Comparison of ENCODE assay signal across 9 cellular contexts in the genomic region with DNA sequence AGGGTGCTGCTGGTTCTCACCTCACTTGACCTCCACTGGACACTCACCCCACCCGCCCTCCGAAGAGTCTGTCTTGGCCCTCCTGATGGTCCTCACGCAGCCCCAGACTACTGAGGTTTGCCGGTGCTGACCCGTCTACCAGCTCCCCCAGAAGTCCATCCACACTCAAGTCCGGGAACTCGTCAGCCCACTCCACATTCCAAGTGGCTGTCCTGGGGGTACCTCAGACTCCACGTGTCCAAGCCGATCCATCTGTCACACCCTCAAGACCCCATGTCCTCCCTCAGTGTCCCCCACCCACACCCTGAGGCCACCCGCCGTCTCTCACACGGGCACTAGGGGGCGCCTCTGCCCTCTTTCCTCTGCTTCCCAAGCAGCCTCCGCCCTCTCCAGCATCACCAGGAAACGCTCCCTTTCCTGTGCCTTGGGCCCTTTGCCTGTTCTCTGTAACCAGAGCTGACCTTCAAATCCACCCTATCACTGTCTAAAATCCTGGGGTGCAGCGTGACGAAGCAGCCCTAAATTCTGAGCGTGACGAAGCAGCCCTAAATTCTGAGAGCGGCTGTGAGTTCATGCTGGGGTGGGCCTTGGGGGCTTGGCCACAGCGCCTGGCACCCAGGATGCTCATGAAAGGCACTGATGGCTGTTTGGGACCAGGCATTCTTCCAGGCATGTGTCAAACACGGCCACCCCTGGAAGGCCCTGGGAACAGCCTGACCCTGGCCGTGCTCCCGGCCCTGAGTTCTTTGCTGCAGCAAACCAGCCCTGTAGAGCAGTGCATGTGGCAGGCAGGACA.
DNase-seq lines count a peak whose midpoint lies in the region; ATAC-seq, FAIRE-seq and TF ChIP-seq lines count a peak whose summit lies in the region.
"Had no signal": no experiment of that assay in that cellular context is flagged by ENCODE, and none has a peak within 500 bp of the region (broad histone marks: within the 10 kb centered on the region; RNA-seq: fewer than 3 reads in every experiment).

No MANE protein-coding gene starts in this region.

- peaks cover 6% of the 10 kb centered on the region; the same call in 1 of the 2 replicates for H3K4me1 ChIP-seq in BE2C
- no peaks in the 10 kb centered on the region for H3K4me1 ChIP-seq in HepG2 (ENCODE audit: insufficient read depth, low read length)

- H3K4me1 Mint-ChIP-seq in type B pancreatic cell (ENCODE audit: unreplicated experiment): no peaks in the 10 kb centered on the region
- H3K4me1 Mint-ChIP-seq: memory B cell had no signal

- H3K36me3 Mint-ChIP-seq in type B pancreatic cell: no peaks in the 10 kb centered on the region
- H3K36me3 Mint-ChIP-seq: memory B cell had no signal

- POLR2A ChIA-PET in RWPE1 (lab: Yijun Ruan, JAX; ENCODE audit: low non-redundant PET): no interaction called here
- POLR2A ChIA-PET in HepG2 (lab: Yijun Ruan, JAX): no interaction called here

- no TSS peak for BruUV-seq in HepG2 (replicated peaks; lab: Mats Ljungman, UMichigan)

- H3K36me3 ChIP-seq in BE2C: no peaks in the 10 kb centered on the region
- no peaks in the 10 kb centered on the region for H3K36me3 ChIP-seq in HepG2 (replicated peaks in 1 of 2; ENCODE audit: control insufficient read depth in 1 of 2, insufficient read depth in 2 of 2, low read length in 2 of 2)

- no peaks in the 10 kb centered on the region for H3K79me2 ChIP-seq in HepG2 (ENCODE audit: insufficient read depth, low read length)

- FAIRE-seq in HepG2 (lab: Jason Lieb, UNC): no peak

- in situ Hi-C loops in HepG2 (cut with HindIII; ENCODE audit: extremely low pct_ligation_motif_present, low pct_unique_long_range_greater_than_20kb): no loop called here

- H3K9me3 ChIP-seq in BE2C: no peaks in the 10 kb centered on the region
- no peaks in the 10 kb centered on the region for H3K9me3 ChIP-seq in HepG2 (ENCODE audit: low read length)

- H3K27ac Mint-ChIP-seq in type B pancreatic cell: no peak overlapping the region
- H3K27ac Mint-ChIP-seq: memory B cell had no signal

- TF ChIP-seq RAD21 in HepG2 (CRISPR knock-in tag; IDR thresholded peaks at IDR 0.05): no peak

- DNase-seq in BE2C: peak; percentile 83
- DNase-seq in H4 (ENCODE audit: low spot score): peak; percentile 40
- DNase-seq in RWPE1 (ENCODE audit: low spot score): peak; percentile 71
- DNase-seq in cardiac fibroblast (ENCODE audit: low read depth in 2 of 2): peak; percentile 61 to 65
- DNase-seq in HepG2 (ENCODE audit: low spot score): no peak
- DNase-seq in type B pancreatic cell (ENCODE audit: extremely low spot score, unreplicated experiment): no peak

- CTCF ChIA-PET in RWPE1 (lab: Yijun Ruan, JAX) (interaction anchor here (0.6 to 1.6 kb wide), 17 partner anchors 10 to 346 kb away, joined by 3 to 9 read pairs (median 3); no protein-coding TSS in a partner anchor), HepG2 (lab: Yijun Ruan, JAX; ENCODE audit: low intra/inter-chr PET ratio, low total read pairs) (no interaction called here)

- H3K27ac ChIP-seq in RWPE1 (no peak overlapping the region), HepG2 (ENCODE audit: extremely low read length, insufficient read depth, low read length) (no peak overlapping the region)

- peak; percentile 85 for TF ChIP-seq CTCF in BE2C (IDR thresholded peaks at IDR 0.05; ENCODE audit: low read depth, low read length)
- peak; percentile 80 for TF ChIP-seq CTCF in RWPE1 (conservative IDR thresholded peaks at IDR 0.05; ENCODE audit: low read depth)
- peak; percentile 89 for TF ChIP-seq CTCF in cardiac fibroblast (IDR thresholded peaks at IDR 0.05; ENCODE audit: low read depth, low read length)
- TF ChIP-seq CTCF in HepG2 (CRISPR knock-in tag; IDR thresholded peaks at IDR 0.05): peak; percentile 76
- peak; percentile 78 for TF ChIP-seq CTCF in type B pancreatic cell (conservative IDR thresholded peaks at IDR 0.05)

- no peaks in the 10 kb centered on the region for H3K27me3 Mint-ChIP-seq in type B pancreatic cell

- no peak overlapping the region for H3K4me2 ChIP-seq in HepG2 (ENCODE audit: low read depth, low read length)

- no peaks in the 10 kb centered on the region for H3K9me3 Mint-ChIP-seq in type B pancreatic cell

- intact Hi-C loops in HepG2 (cut with micrococcal nuclease; ENCODE audit: unreplicated experiment): no loop called here

- no peak overlapping the region for H2AFZ ChIP-seq in HepG2 (ENCODE audit: low read length)

- H3K9ac ChIP-seq in HepG2 (ENCODE audit: insufficient read depth, low read depth, low read length): no peak overlapping the region

- ATAC-seq in HepG2 (peak; percentile 72), GM18505 (IDR thresholded peaks at IDR 0.05; ENCODE audit: unreplicated experiment) (no peak), HG02870 (IDR thresholded peaks at IDR 0.05; ENCODE audit: unreplicated experiment) (no peak)

- H3K27me3 ChIP-seq in BE2C (no peaks in the 10 kb centered on the region), HepG2 (ENCODE audit: control insufficient read depth in 1 of 2, insufficient read depth in 2 of 2, low read length in 2 of 2) (peaks cover 7 to 25% of the 10 kb centered on the region in 2 experiments; a peak in 4 of 5 replicates)

- no peak for TF ChIP-seq EP300 in HepG2 (IDR thresholded peaks at IDR 0.05; ENCODE audit: low read depth in 2 of 2, low read length in 2 of 2)
- no peak for TF ChIP-seq EP300 in HepG2 (CRISPR knock-in tag; IDR thresholded peaks at IDR 0.05; ENCODE audit: borderline replicate concordance)

- 0 out of 2 replicates have a peak, but pooled peaks cover 5% of the 10 kb centered on the region for H4K20me1 ChIP-seq in HepG2 (ENCODE audit: insufficient read depth, low read length)

- H3K4me3 Mint-ChIP-seq in type B pancreatic cell: no peak overlapping the region
- H3K4me3 Mint-ChIP-seq: memory B cell had no signal

- H3K4me3 ChIP-seq in BE2C (ENCODE audit: low read depth, low read length) (no peak overlapping the region), cardiac fibroblast (replicated peaks in 1 of 2; ENCODE audit: low read depth in 2 of 2, low read length in 2 of 2) (no peak overlapping the region), HepG2 (replicated peaks in 1 of 3; ENCODE audit: insufficient read depth in 1 of 3, low read depth in 2 of 3, low read length in 3 of 3) (no peak overlapping the region)

- TF ChIP-seq POLR2A in HepG2 (IDR thresholded peaks at IDR 0.05; ENCODE audit: insufficient read depth in 1 of 2, low read depth in 2 of 2, low read length in 2 of 2): no peak
- TF ChIP-seq POLR2A in GM18505 (IDR thresholded peaks at IDR 0.05; ENCODE audit: borderline replicate concordance, extremely low read depth, insufficient read depth, insufficient read length): no peak

- 24% methylated on average over 19 of the region's 24 CpGs for WGBS in HepG2 (ENCODE audit: low lambda C conversion rate)

TF ChIP-seq in HepG2, 621 proteins besides CTCF, POLR2A, EP300 and RAD21 (continues in another document):
- TF ChIP-seq, protein P1, sequence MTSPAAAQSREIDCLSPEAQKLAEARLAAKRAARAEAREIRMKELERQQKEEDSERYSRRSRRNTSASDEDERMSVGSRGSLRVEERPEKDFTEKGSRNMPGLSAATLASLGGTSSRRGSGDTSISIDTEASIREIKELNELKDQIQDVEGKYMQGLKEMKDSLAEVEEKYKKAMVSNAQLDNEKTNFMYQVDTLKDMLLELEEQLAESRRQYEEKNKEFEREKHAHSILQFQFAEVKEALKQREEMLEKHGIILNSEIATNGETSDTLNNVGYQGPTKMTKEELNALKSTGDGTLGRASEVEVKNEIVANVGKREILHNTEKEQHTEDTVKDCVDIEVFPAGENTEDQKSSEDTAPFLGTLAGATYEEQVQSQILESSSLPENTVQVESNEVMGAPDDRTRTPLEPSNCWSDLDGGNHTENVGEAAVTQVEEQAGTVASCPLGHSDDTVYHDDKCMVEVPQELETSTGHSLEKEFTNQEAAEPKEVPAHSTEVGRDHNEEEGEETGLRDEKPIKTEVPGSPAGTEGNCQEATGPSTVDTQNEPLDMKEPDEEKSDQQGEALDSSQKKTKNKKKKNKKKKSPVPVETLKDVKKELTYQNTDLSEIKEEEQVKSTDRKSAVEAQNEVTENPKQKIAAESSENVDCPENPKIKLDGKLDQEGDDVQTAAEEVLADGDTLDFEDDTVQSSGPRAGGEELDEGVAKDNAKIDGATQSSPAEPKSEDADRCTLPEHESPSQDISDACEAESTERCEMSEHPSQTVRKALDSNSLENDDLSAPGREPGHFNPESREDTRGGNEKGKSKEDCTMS (CRISPR knock-in tag; conservative IDR thresholded peaks at IDR 0.05): no peak
- peak; percentile 52 for TF ChIP-seq XRCC5 (optimal IDR thresholded peaks at IDR 0.05; ENCODE audit: low read length)
- no peak for TF ChIP-seq ZNF549 (CRISPR knock-in tag; IDR thresholded peaks at IDR 0.05)
- no peak for TF ChIP-seq FOXK2 (IDR thresholded peaks at IDR 0.05)
- peak; percentile 59 for TF ChIP-seq STAG1 (CRISPR knock-in tag; IDR thresholded peaks at IDR 0.05)
- TF ChIP-seq ZNF687 (CRISPR knock-in tag; IDR thresholded peaks at IDR 0.05): peak; percentile 20; the same call in 1 of the 2 replicates

Comparison
In these comparisons a context has a peak if more than half of its experiments do, and no peak if none do; other contexts are left out.
1. DNase-seq: peak in BE2C (single experiment), H4 (single experiment), RWPE1 (single experiment) and cardiac fibroblast (2 of 2); none in HepG2 (single experiment) and type B pancreatic cell (single experiment).
2. Peak in every context shown above with its lines, with median percentiles within 50 percentile points of each other: CTCF ChIP-seq.